2 cellular contexts compared by ENCODE assay signal in genomic region chr19:709965-710714, GRCh38.
TF ChIP-seq lines count a peak whose summit lies in the region.

No MANE protein-coding gene starts in this region.

TF ChIP-seq in HEK293, 187 proteins besides CTCF, POLR2A, EP300 and RAD21:
- no peak for TF ChIP-seq ZNF354C (tag by site-specific recombination; IDR thresholded peaks at IDR 0.05; ENCODE audit: borderline replicate concordance, low read depth)
- TF ChIP-seq ZNF2 (tag by site-specific recombination; IDR thresholded peaks at IDR 0.05) = no peak
- no peak for TF ChIP-seq PATZ1 (tag by site-specific recombination; IDR thresholded peaks at IDR 0.05)
- 0 out of 2 replicates have a peak, but pooled peaks have one; percentile 4 for TF ChIP-seq ZBTB8A (tag by site-specific recombination; IDR thresholded peaks at IDR 0.05)
- TF ChIP-seq HIC1 (tag by site-specific recombination; IDR thresholded peaks at IDR 0.05) = peak; percentile 66
- no peak for TF ChIP-seq GLIS1 (tag by site-specific recombination; IDR thresholded peaks at IDR 0.05)
- TF ChIP-seq HOXD13 (CRISPR knock-in tag; IDR thresholded peaks at IDR 0.05; ENCODE audit: borderline replicate concordance) = no peak
- no peak for TF ChIP-seq ZNF121 (tag by site-specific recombination; IDR thresholded peaks at IDR 0.05)
- peak; percentile 95 for TF ChIP-seq KLF1 (tag by site-specific recombination; IDR thresholded peaks at IDR 0.05)
- TF ChIP-seq ZNF626 (tag by site-specific recombination; IDR thresholded peaks at IDR 0.05) = no peak
- no peak for TF ChIP-seq ZNF830 (tag by site-specific recombination; IDR thresholded peaks at IDR 0.05; ENCODE audit: low read depth)
- TF ChIP-seq KLF17 (tag by site-specific recombination; IDR thresholded peaks at IDR 0.05) = peak; percentile 73

TF ChIP-seq in H1, 55 proteins besides CTCF, POLR2A, EP300 and RAD21:
- TF ChIP-seq SAP30 (IDR thresholded peaks at IDR 0.05; ENCODE audit: insufficient read depth, insufficient replicate concordance, low read length) (no peak), RFX5 (IDR thresholded peaks at IDR 0.05; ENCODE audit: borderline replicate concordance, low read depth, low read length) (no peak), MAFK (IDR thresholded peaks at IDR 0.05; ENCODE audit: low read depth, low read length) (no peak), BACH1 (IDR thresholded peaks at IDR 0.05; ENCODE audit: low read length) (no peak), EGR1 (IDR thresholded peaks at IDR 0.05; ENCODE audit: borderline replicate concordance, low read depth, low read length) (no peak), SP1 (IDR thresholded peaks at IDR 0.05; ENCODE audit: low read depth, low read length) (no peak), SIN3A (conservative IDR thresholded peaks at IDR 0.05 in 1 of 2, IDR thresholded peaks at IDR 0.05 in 1 of 2; ENCODE audit: low read depth in 1 of 2, low read length in 2 of 2) (no peak), RNF2 (IDR thresholded peaks at IDR 0.05; ENCODE audit: borderline replicate concordance, low read depth, low read length, missing control alignments, poor library complexity, severe bottlenecking) (no peak), SRF (IDR thresholded peaks at IDR 0.05; ENCODE audit: low read depth, low read length) (no peak), TBP (IDR thresholded peaks at IDR 0.05; ENCODE audit: low read depth, low read length) (no peak), ATF3 (IDR thresholded peaks at IDR 0.05; ENCODE audit: insufficient read depth, low read depth, low read length) (no peak), JUND (IDR thresholded peaks at IDR 0.05; ENCODE audit: low read length) (no peak), GTF2F1 (IDR thresholded peaks at IDR 0.05; ENCODE audit: borderline replicate concordance, low read depth, low read length) (no peak), POU5F1 (IDR thresholded peaks at IDR 0.05; ENCODE audit: low read depth, low read length) (no peak), ASH2L (IDR thresholded peaks at IDR 0.05; ENCODE audit: low read length) (no peak), CREB1 (IDR thresholded peaks at IDR 0.05) (no peak), SP4 (IDR thresholded peaks at IDR 0.05; ENCODE audit: low read length) (no peak)
